In genomic region chr14:67695394-67695949, GRCh38 we compare ENCODE assay signal across 8 cellular contexts. TPM values are rescaled to one million over a fixed set of nuclear protein-coding genes. Genes with fewer than 3 reads are reported as not detected.
DNase-seq lines count a peak whose midpoint lies in the region; ATAC-seq and TF ChIP-seq lines count a peak whose summit lies in the region.

A gene with protein sequence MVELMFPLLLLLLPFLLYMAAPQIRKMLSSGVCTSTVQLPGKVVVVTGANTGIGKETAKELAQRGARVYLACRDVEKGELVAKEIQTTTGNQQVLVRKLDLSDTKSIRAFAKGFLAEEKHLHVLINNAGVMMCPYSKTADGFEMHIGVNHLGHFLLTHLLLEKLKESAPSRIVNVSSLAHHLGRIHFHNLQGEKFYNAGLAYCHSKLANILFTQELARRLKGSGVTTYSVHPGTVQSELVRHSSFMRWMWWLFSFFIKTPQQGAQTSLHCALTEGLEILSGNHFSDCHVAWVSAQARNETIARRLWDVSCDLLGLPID (minus strand): TSS chr14:67695764. CDS start chr14:67695703, 61 bp downstream.

- intact Hi-C loops in activated B cell treated with CpG ODN at 0.5 μM for 24 hours (cut with micrococcal nuclease): loop anchor here (1.0 kb wide), 7 partner anchors 21 to 1188 kb away; partner anchors contain the start of genes ARG2, EIF2S1, PIGH and TMEM229B
- intact Hi-C loops in spleen (cut with DNase I; ENCODE audit: low total_unique reads): no loop called here

- TF ChIP-seq POLR2A in spleen (IDR thresholded peaks at IDR 0.05): peak in 2 of 3 donors; percentile 58 to 60

- peak within 1 kb of the TSS; percentile 94 for H3K4me3 ChIP-seq in AG04449 (ENCODE audit: low read depth, low read length)
- H3K4me3 ChIP-seq in spleen: peak within 1 kb of the TSS; percentile 80 to 99 (median 92)

- TF ChIP-seq CTCF in AG04449 (IDR thresholded peaks at IDR 0.05; ENCODE audit: insufficient read depth, low read length, missing control alignments) (no peak), activated B cell treated with CpG ODN at 0.5 μM for 24 hours (IDR thresholded peaks at IDR 0.05) (no peak), spleen (IDR thresholded peaks at IDR 0.05 in 8 of 11, conservative IDR thresholded peaks at IDR 0.05 in 3 of 11) (peak in 1 of 11 experiments; percentile 12)

- ATAC-seq in GM18873 (IDR thresholded peaks at IDR 0.05; ENCODE audit: low FRiP score, unreplicated experiment) (peak; percentile 89), HG03139 (IDR thresholded peaks at IDR 0.05; ENCODE audit: unreplicated experiment) (peak; percentile 79), activated B cell treated with CpG ODN at 0.5 μM for 24 hours (ENCODE audit: low read depth) (peak; percentile 94)

- WGBS in spleen, 5 donors: 0 to 2% (median 1%) methylated on average over 17 to 25 of the region's 25 CpGs

- peaks cover 0 to 25% (median 14%) of the 10 kb centered on the region in 6 donors for H3K36me3 ChIP-seq in spleen

- no peaks in the 10 kb centered on the region for H3K27me3 Mint-ChIP-seq in activated B cell treated with CpG ODN at 0.5 μM for 24 hours

- H3K9me3 Mint-ChIP-seq in activated B cell treated with CpG ODN at 0.5 μM for 24 hours: no peaks in the 10 kb centered on the region

- POLR2A ChIA-PET in AG04449 (lab: Yijun Ruan, JAX): interaction anchor here (0.6 to 1.1 kb wide), 6 partner anchors 9 to 264 kb away, joined by 3 to 5 read pairs (median 3); no protein-coding TSS in a partner anchor
- POLR2A ChIA-PET in activated B cell treated with CpG ODN at 0.5 μM for 24 hours (lab: Charles Lee): interaction anchor here (0.5 to 2.5 kb wide), 8 partner anchors 19 to 1702 kb away, joined by 3 to 21 read pairs (median 6); partner anchors contain the start of genes ATP6V1D, EIF2S1, ERH and PIGH

- peaks cover 13% of the 10 kb centered on the region for H3K4me1 Mint-ChIP-seq in activated B cell treated with CpG ODN at 0.5 μM for 24 hours

- no peaks in the 10 kb centered on the region for H3K9me3 ChIP-seq in spleen

- H3K4me1 ChIP-seq in spleen: peaks cover 0 to 24% (median 16%) of the 10 kb centered on the region in 6 donors

- peaks cover 23% of the 10 kb centered on the region for H3K36me3 Mint-ChIP-seq in activated B cell treated with CpG ODN at 0.5 μM for 24 hours (ENCODE audit: low read depth)

- H3K27me3 ChIP-seq in spleen (replicated peaks in 1 of 7): no peaks in the 10 kb centered on the region

- CTCF ChIA-PET in AG04449 (lab: Yijun Ruan, JAX): interaction anchor here (0.9 to 5.2 kb wide), 9 partner anchors 9 to 268 kb away, joined by 3 to 27 read pairs (median 4); no protein-coding TSS in a partner anchor
- CTCF ChIA-PET in activated B cell treated with CpG ODN at 0.5 μM for 24 hours (lab: Charles Lee): interaction anchor here (0.9 to 1.3 kb wide), 2 partner anchors 9 to 28 kb away, joined by 3 to 10 read pairs; no protein-coding TSS in a partner anchor

- H3K27ac ChIP-seq in caudate nucleus (ENCODE audit: low read depth, low read length) (peak within 1 kb of the TSS; percentile 63), spleen (peak within 1 kb of the TSS; percentile 42 to 85 (median 80))

- H3K27ac Mint-ChIP-seq in activated B cell treated with CpG ODN at 0.5 μM for 24 hours: peak within 1 kb of the TSS; percentile 88

- H3K4me3 Mint-ChIP-seq in activated B cell treated with CpG ODN at 0.5 μM for 24 hours: peak within 1 kb of the TSS; percentile 89

- DNase-seq in AG04449 (ENCODE audit: low read depth, low spot score) (no peak), NCI-H2227 treated with DMSO at 0.1 percent for 48 hours (lab: John Stamatoyannopoulos, UW) (peak; percentile 91), activated B cell treated with CpG ODN at 0.5 μM for 24 hours (peak; percentile 59), caudate nucleus (lab: John Stamatoyannopoulos, UW) (peak in 60 of 61 donors; percentile 7 to 96 (median 82)), inferior parietal cortex (ENCODE audit: extremely low spot score) (peak; percentile 91), spleen (peak; percentile 94)

RNA-seq across cellular contexts. Expression of the gene that starts here (rescaled TPM):
- total RNA-seq in activated B cell treated with CpG ODN at 0.5 μM for 24 hours (33.0 and 34.7 TPM in 2 replicates), spleen (10 to 100 TPM; 29.6 to 49.9 (median 35.5) TPM)
- 10 to 100 TPM; 18.0 to 20.9 (median 18.7) TPM for polyA plus RNA-seq in spleen
